In genomic region chr1:205442051-205442721, GRCh38 we compare ENCODE assay signal across 13 cellular contexts. TPM values are rescaled to one million over a fixed set of nuclear protein-coding genes. Genes with fewer than 3 reads are reported as not detected.
DNase-seq lines count a peak whose midpoint lies in the region; ATAC-seq and TF ChIP-seq lines count a peak whose summit lies in the region.
"Had no signal": no experiment of that assay in that cellular context is flagged by ENCODE, and none has a peak within 500 bp of the region (broad histone marks: within the 10 kb centered on the region; RNA-seq: fewer than 3 reads in every experiment).

No MANE protein-coding gene starts in this region.

- ATAC-seq in GM19455 (IDR thresholded peaks at IDR 0.05; ENCODE audit: unreplicated experiment) (no peak), HG03095 (IDR thresholded peaks at IDR 0.05; ENCODE audit: unreplicated experiment) (no peak), GM21529 (IDR thresholded peaks at IDR 0.05; ENCODE audit: unreplicated experiment) (no peak), HG02571 (IDR thresholded peaks at IDR 0.05; ENCODE audit: unreplicated experiment) (no peak)
- ATAC-seq: activated T-cell treated with anti-CD3 and anti-CD28 coated beads, Interleukin-2, amount 50 U/mL, for 4 hours; heart right ventricle had no signal

- H3K4me1 Mint-ChIP-seq in CD8-positive, alpha-beta memory T cell, result peaks cover 38 to 54% (median 47%) of the 10 kb centered on the region in 3 donors

- DNase-seq in CD8-positive, alpha-beta memory T cell, result no peak
- no peak for DNase-seq in breast epithelium (ENCODE audit: low spot score in 2 of 2)
- peak; percentile 10 for DNase-seq in myocyte (ENCODE audit: low read depth)
- DNase-seq: activated T-cell treated with anti-CD3 and anti-CD28 coated beads, Interleukin-2, amount 50 U/mL, for 4 hours; DND-41; heart right ventricle; NCI-H226; T-cell had no signal

- CTCF ChIA-PET in CD8-positive, alpha-beta memory T cell (lab: Charles Lee), result interaction anchor here (2.0 to 3.9 kb wide), 2 partner anchors 12 to 38 kb away, joined by 4 to 23 read pairs; no protein-coding TSS in a partner anchor

- TF ChIP-seq CTCF in breast epithelium (IDR thresholded peaks at IDR 0.05), result no peak

- H3K9ac ChIP-seq in HUES64 (ENCODE audit: low read depth, low read length), result no peak overlapping the region

- intact Hi-C loops in breast epithelium (cut with DNase I; ENCODE audit: low total_unique reads), result no loop called here

- 61% methylated on average over 11 of the region's 12 CpGs for WGBS in HUES64

- H3K4me1 ChIP-seq in CD8-positive, alpha-beta memory T cell (ENCODE audit: insufficient read depth, low read length), result peaks cover 34% of the 10 kb centered on the region
- H3K4me1 ChIP-seq in HUES64 (ENCODE audit: insufficient read depth, low read length), result peaks cover 73% of the 10 kb centered on the region
- peaks cover 0 to 9% of the 10 kb centered on the region in 2 donors for H3K4me1 ChIP-seq in breast epithelium

- no peaks in the 10 kb centered on the region for H3K9me3 Mint-ChIP-seq in CD8-positive, alpha-beta memory T cell
- H3K9me3 Mint-ChIP-seq: activated T-cell treated with anti-CD3 and anti-CD28 coated beads, Interleukin-2, amount 50 U/mL, for 4 hours; T-cell had no signal

- H3K4me3 ChIP-seq in CD8-positive, alpha-beta memory T cell (ENCODE audit: low read length), result no peak overlapping the region
- H3K4me3 ChIP-seq in HUES64 (ENCODE audit: low read length) (no peak overlapping the region), breast epithelium (no peak overlapping the region)

- peak overlapping the region in 2 of 7 donors; percentile 87 to 96 for H3K4me3 Mint-ChIP-seq in CD8-positive, alpha-beta memory T cell

- no peak for TF ChIP-seq POLR2A in breast epithelium (IDR thresholded peaks at IDR 0.05)

- no peaks in the 10 kb centered on the region for H3K27me3 ChIP-seq in CD8-positive, alpha-beta memory T cell (ENCODE audit: insufficient read depth, low read length, poor library complexity, severe bottlenecking)
- H3K27me3 ChIP-seq in HUES64 (ENCODE audit: insufficient read depth, low read length) (no peaks in the 10 kb centered on the region), breast epithelium (no peaks in the 10 kb centered on the region)

- peak overlapping the region in 5 of 8 donors; percentile 3 to 96 (median 86) for H3K27ac Mint-ChIP-seq in CD8-positive, alpha-beta memory T cell

- no peaks in the 10 kb centered on the region for H3K9me3 ChIP-seq in CD8-positive, alpha-beta memory T cell (ENCODE audit: low read length)
- H3K9me3 ChIP-seq in HUES64 (ENCODE audit: insufficient read depth, low read depth, low read length), result no peaks in the 10 kb centered on the region
- no peaks in the 10 kb centered on the region for H3K9me3 ChIP-seq in breast epithelium
- H3K9me3 ChIP-seq: heart right ventricle had no signal

- POLR2A ChIA-PET in CD8-positive, alpha-beta memory T cell (lab: Charles Lee), result no interaction called here

- no peaks in the 10 kb centered on the region for H3K36me3 ChIP-seq in CD8-positive, alpha-beta memory T cell (ENCODE audit: insufficient read depth, low read length)
- peaks cover 7% of the 10 kb centered on the region; the same call in 1 of the 2 replicates for H3K36me3 ChIP-seq in HUES64 (ENCODE audit: insufficient read depth, low read length)
- no peaks in the 10 kb centered on the region for H3K36me3 ChIP-seq in breast epithelium
- H3K36me3 ChIP-seq: heart right ventricle had no signal

- no peaks in the 10 kb centered on the region for H3K36me3 Mint-ChIP-seq in CD8-positive, alpha-beta memory T cell
- H3K36me3 Mint-ChIP-seq: T-cell had no signal

- H3K27ac ChIP-seq in CD8-positive, alpha-beta memory T cell (ENCODE audit: low read depth, low read length), result no peak overlapping the region
- H3K27ac ChIP-seq in HUES64 (ENCODE audit: low read depth, low read length) (peak overlapping the region; percentile 56), breast epithelium (peak overlapping the region; percentile 89)

- H3K27me3 Mint-ChIP-seq in CD8-positive, alpha-beta memory T cell, result no peaks in the 10 kb centered on the region

RNA-seq across cellular contexts. Expression of gene BLACAT1, which starts 13.7 kb away (rescaled TPM):
- total RNA-seq in CD8-positive, alpha-beta memory T cell, result under 1 TPM in 1 of 2 experiments, not detected in 1; 0.09 TPM
- not detected for polyA plus RNA-seq in CD8-positive, alpha-beta memory T cell
- 4.1 TPM for polyA plus RNA-seq in HUES64 (2013, experiment 1 of 2)
- polyA plus RNA-seq in HUES64 (2013, experiment 2 of 2), result 7.0 TPM
- 1 to 10 TPM in 1 of 3 donors, under 1 TPM in 1, not detected in 1; 0.66 to 1.5 TPM for total RNA-seq in breast epithelium
- not detected in 2 replicates for total RNA-seq in myocyte
- polyA plus RNA-seq in myocyte (2012), result not detected
- polyA plus RNA-seq: heart right ventricle had no signal

RNA-seq across cellular contexts. Expression of gene LEMD1, which starts 20.3 kb away (rescaled TPM):
- under 1 TPM in 1 of 2 experiments, not detected in 1; 0.55 TPM for total RNA-seq in CD8-positive, alpha-beta memory T cell
- not detected for polyA plus RNA-seq in CD8-positive, alpha-beta memory T cell
- polyA plus RNA-seq in HUES64 (2013, experiment 1 of 2), result 9.5 TPM
- 16.9 TPM for polyA plus RNA-seq in HUES64 (2013, experiment 2 of 2)
- 1 to 10 TPM in 1 of 3 donors, not detected in 2; 6.1 TPM for total RNA-seq in breast epithelium
- not detected in 2 replicates for total RNA-seq in myocyte
- polyA plus RNA-seq in myocyte (2012), result not detected
- total RNA-seq: heart right ventricle had no signal
- polyA plus RNA-seq: heart right ventricle had no signal
